ENCODE assay signal across 1 cellular context in genomic region chr20:43558412-43559146, GRCh38.
TF ChIP-seq lines count a peak whose summit lies in the region.

SGK2 (plus strand) TSS chr20:43559027; CDS start chr20:43566496, 7,469 bp downstream.

TF ChIP-seq in HepG2, 621 proteins besides CTCF, POLR2A, EP300 and RAD21 (continued from another document and continues in another):
- TF ChIP-seq, protein P1, sequence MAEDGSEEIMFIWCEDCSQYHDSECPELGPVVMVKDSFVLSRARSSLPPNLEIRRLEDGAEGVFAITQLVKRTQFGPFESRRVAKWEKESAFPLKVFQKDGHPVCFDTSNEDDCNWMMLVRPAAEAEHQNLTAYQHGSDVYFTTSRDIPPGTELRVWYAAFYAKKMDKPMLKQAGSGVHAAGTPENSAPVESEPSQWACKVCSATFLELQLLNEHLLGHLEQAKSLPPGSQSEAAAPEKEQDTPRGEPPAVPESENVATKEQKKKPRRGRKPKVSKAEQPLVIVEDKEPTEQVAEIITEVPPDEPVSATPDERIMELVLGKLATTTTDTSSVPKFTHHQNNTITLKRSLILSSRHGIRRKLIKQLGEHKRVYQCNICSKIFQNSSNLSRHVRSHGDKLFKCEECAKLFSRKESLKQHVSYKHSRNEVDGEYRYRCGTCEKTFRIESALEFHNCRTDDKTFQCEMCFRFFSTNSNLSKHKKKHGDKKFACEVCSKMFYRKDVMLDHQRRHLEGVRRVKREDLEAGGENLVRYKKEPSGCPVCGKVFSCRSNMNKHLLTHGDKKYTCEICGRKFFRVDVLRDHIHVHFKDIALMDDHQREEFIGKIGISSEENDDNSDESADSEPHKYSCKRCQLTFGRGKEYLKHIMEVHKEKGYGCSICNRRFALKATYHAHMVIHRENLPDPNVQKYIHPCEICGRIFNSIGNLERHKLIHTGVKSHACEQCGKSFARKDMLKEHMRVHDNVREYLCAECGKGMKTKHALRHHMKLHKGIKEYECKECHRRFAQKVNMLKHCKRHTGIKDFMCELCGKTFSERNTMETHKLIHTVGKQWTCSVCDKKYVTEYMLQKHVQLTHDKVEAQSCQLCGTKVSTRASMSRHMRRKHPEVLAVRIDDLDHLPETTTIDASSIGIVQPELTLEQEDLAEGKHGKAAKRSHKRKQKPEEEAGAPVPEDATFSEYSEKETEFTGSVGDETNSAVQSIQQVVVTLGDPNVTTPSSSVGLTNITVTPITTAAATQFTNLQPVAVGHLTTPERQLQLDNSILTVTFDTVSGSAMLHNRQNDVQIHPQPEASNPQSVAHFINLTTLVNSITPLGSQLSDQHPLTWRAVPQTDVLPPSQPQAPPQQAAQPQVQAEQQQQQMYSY (CRISPR knock-in tag; IDR thresholded peaks at IDR 0.05): peak; percentile 71; the same call in 1 of the 2 replicates
- TF ChIP-seq NCOA5 (CRISPR knock-in tag; IDR thresholded peaks at IDR 0.05): no peak
- TF ChIP-seq ZNF749 (CRISPR knock-in tag; IDR thresholded peaks at IDR 0.05; ENCODE audit: borderline replicate concordance): no peak
- TF ChIP-seq NR2F6 (IDR thresholded peaks at IDR 0.05): peak; percentile 26
- peak; percentile 68 for TF ChIP-seq NR2F6 (CRISPR knock-in tag; IDR thresholded peaks at IDR 0.05)
- TF ChIP-seq ARNT2 (CRISPR knock-in tag; IDR thresholded peaks at IDR 0.05; ENCODE audit: low read depth): peak; percentile 91
- TF ChIP-seq SATB2 (CRISPR knock-in tag; IDR thresholded peaks at IDR 0.05): peak; percentile 16; the same call in 1 of the 2 replicates
- 0 out of 2 replicates have a peak, but pooled peaks have one; percentile 0 for TF ChIP-seq ZSCAN9 (CRISPR knock-in tag; IDR thresholded peaks at IDR 0.05; ENCODE audit: borderline replicate concordance)
- TF ChIP-seq GATAD2A (CRISPR knock-in tag; IDR thresholded peaks at IDR 0.05): peak; percentile 89
- TF ChIP-seq, protein P2, sequence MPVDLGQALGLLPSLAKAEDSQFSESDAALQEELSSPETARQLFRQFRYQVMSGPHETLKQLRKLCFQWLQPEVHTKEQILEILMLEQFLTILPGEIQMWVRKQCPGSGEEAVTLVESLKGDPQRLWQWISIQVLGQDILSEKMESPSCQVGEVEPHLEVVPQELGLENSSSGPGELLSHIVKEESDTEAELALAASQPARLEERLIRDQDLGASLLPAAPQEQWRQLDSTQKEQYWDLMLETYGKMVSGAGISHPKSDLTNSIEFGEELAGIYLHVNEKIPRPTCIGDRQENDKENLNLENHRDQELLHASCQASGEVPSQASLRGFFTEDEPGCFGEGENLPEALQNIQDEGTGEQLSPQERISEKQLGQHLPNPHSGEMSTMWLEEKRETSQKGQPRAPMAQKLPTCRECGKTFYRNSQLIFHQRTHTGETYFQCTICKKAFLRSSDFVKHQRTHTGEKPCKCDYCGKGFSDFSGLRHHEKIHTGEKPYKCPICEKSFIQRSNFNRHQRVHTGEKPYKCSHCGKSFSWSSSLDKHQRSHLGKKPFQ (CRISPR knock-in tag; IDR thresholded peaks at IDR 0.05; ENCODE audit: insufficient replicate concordance): peak; percentile 83
- TF ChIP-seq ZZZ3 (CRISPR knock-in tag; IDR thresholded peaks at IDR 0.05; ENCODE audit: borderline replicate concordance): 0 out of 2 replicates have a peak, but pooled peaks have one; percentile 90
- peak; percentile 69; the same call in 1 of the 2 replicates for TF ChIP-seq HOXA5 (CRISPR knock-in tag; IDR thresholded peaks at IDR 0.05)
- TF ChIP-seq ZNF75D (CRISPR knock-in tag; IDR thresholded peaks at IDR 0.05; ENCODE audit: borderline replicate concordance): no peak
- peak; percentile 81 for TF ChIP-seq ZNF883 (CRISPR knock-in tag; IDR thresholded peaks at IDR 0.05; ENCODE audit: not compliant biosample characterization)
- TF ChIP-seq BORCS8-MEF2B (CRISPR knock-in tag; IDR thresholded peaks at IDR 0.05): peak; percentile 20; the same call in 1 of the 2 replicates
- TF ChIP-seq ZNF414 (CRISPR knock-in tag; IDR thresholded peaks at IDR 0.05): peak; percentile 90
- TF ChIP-seq ZNF230 (CRISPR knock-in tag; IDR thresholded peaks at IDR 0.05): peak; percentile 67; the same call in 1 of the 2 replicates
- TF ChIP-seq HNF4A (CRISPR knock-in tag; IDR thresholded peaks at IDR 0.05): peak; percentile 54; the same call in 1 of the 2 replicates
- TF ChIP-seq SNAPC2 (CRISPR knock-in tag; IDR thresholded peaks at IDR 0.05): 0 out of 2 replicates have a peak, but pooled peaks have one; percentile 16
- TF ChIP-seq PHF8 (CRISPR knock-in tag; IDR thresholded peaks at IDR 0.05): peak; percentile 83
- TF ChIP-seq ZMAT3 (CRISPR knock-in tag; conservative IDR thresholded peaks at IDR 0.05): peak; percentile 93
- TF ChIP-seq PBX2 (CRISPR knock-in tag; IDR thresholded peaks at IDR 0.05): no peak; the same call in 1 of the 2 replicates
- TF ChIP-seq ZNF761 (CRISPR knock-in tag; conservative IDR thresholded peaks at IDR 0.05): no peak
- TF ChIP-seq, protein P3, sequence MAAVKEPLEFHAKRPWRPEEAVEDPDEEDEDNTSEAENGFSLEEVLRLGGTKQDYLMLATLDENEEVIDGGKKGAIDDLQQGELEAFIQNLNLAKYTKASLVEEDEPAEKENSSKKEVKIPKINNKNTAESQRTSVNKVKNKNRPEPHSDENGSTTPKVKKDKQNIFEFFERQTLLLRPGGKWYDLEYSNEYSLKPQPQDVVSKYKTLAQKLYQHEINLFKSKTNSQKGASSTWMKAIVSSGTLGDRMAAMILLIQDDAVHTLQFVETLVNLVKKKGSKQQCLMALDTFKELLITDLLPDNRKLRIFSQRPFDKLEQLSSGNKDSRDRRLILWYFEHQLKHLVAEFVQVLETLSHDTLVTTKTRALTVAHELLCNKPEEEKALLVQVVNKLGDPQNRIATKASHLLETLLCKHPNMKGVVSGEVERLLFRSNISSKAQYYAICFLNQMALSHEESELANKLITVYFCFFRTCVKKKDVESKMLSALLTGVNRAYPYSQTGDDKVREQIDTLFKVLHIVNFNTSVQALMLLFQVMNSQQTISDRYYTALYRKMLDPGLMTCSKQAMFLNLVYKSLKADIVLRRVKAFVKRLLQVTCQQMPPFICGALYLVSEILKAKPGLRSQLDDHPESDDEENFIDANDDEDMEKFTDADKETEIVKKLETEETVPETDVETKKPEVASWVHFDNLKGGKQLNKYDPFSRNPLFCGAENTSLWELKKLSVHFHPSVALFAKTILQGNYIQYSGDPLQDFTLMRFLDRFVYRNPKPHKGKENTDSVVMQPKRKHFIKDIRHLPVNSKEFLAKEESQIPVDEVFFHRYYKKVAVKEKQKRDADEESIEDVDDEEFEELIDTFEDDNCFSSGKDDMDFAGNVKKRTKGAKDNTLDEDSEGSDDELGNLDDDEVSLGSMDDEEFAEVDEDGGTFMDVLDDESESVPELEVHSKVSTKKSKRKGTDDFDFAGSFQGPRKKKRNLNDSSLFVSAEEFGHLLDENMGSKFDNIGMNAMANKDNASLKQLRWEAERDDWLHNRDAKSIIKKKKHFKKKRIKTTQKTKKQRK (IDR thresholded peaks at IDR 0.05; ENCODE audit: low read length): no peak
- 0 out of 2 replicates have a peak, but pooled peaks have one; percentile 16 for TF ChIP-seq MAZ (IDR thresholded peaks at IDR 0.05; ENCODE audit: borderline replicate concordance, low read depth, low read length)
- no peak for TF ChIP-seq MAZ (CRISPR knock-in tag; IDR thresholded peaks at IDR 0.05; ENCODE audit: low read depth)
- TF ChIP-seq CREM (IDR thresholded peaks at IDR 0.05): peak; percentile 69; the same call in 1 of the 2 replicates
- TF ChIP-seq CREM (CRISPR knock-in tag; IDR thresholded peaks at IDR 0.05): no peak
- TF ChIP-seq ZC3H4 (CRISPR knock-in tag; IDR thresholded peaks at IDR 0.05; ENCODE audit: borderline replicate concordance): peak; percentile 63
- TF ChIP-seq HDAC1 (CRISPR knock-in tag; IDR thresholded peaks at IDR 0.05): peak; percentile 75
- peak in 1 of 2 experiments; percentile 71; a peak in 2 of 4 replicates for TF ChIP-seq REST (IDR thresholded peaks at IDR 0.05; ENCODE audit: borderline replicate concordance in 1 of 2, low read depth in 1 of 2, low read length in 2 of 2)
- TF ChIP-seq ZNF264 (CRISPR knock-in tag; IDR thresholded peaks at IDR 0.05): peak; percentile 80; the same call in 1 of the 2 replicates
- peak; percentile 83 for TF ChIP-seq SMAD3 (CRISPR knock-in tag; IDR thresholded peaks at IDR 0.05)
- TF ChIP-seq ATF5 (CRISPR knock-in tag; IDR thresholded peaks at IDR 0.05; ENCODE audit: low read depth): no peak
- peak; percentile 24 for TF ChIP-seq PRPF4 (IDR thresholded peaks at IDR 0.05; ENCODE audit: low read depth, low read length, poor library complexity, severe bottlenecking)
- TF ChIP-seq ZNF431 (CRISPR knock-in tag; IDR thresholded peaks at IDR 0.05; ENCODE audit: borderline replicate concordance, low read depth): peak; percentile 95
- TF ChIP-seq, protein P4, sequence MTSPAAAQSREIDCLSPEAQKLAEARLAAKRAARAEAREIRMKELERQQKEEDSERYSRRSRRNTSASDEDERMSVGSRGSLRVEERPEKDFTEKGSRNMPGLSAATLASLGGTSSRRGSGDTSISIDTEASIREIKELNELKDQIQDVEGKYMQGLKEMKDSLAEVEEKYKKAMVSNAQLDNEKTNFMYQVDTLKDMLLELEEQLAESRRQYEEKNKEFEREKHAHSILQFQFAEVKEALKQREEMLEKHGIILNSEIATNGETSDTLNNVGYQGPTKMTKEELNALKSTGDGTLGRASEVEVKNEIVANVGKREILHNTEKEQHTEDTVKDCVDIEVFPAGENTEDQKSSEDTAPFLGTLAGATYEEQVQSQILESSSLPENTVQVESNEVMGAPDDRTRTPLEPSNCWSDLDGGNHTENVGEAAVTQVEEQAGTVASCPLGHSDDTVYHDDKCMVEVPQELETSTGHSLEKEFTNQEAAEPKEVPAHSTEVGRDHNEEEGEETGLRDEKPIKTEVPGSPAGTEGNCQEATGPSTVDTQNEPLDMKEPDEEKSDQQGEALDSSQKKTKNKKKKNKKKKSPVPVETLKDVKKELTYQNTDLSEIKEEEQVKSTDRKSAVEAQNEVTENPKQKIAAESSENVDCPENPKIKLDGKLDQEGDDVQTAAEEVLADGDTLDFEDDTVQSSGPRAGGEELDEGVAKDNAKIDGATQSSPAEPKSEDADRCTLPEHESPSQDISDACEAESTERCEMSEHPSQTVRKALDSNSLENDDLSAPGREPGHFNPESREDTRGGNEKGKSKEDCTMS (CRISPR knock-in tag; conservative IDR thresholded peaks at IDR 0.05): 0 out of 2 replicates have a peak, but pooled peaks have one; percentile 6
- peak; percentile 67 for TF ChIP-seq ZSCAN25 (CRISPR knock-in tag; IDR thresholded peaks at IDR 0.05)
- TF ChIP-seq SMAD9 (CRISPR knock-in tag; IDR thresholded peaks at IDR 0.05): 0 out of 2 replicates have a peak, but pooled peaks have one; percentile 51
- TF ChIP-seq SP4 (CRISPR knock-in tag; IDR thresholded peaks at IDR 0.05): peak; percentile 83
- peak; percentile 84 for TF ChIP-seq MXD4 (CRISPR knock-in tag; IDR thresholded peaks at IDR 0.05)
- peak; percentile 86 for TF ChIP-seq UBTF (CRISPR knock-in tag; IDR thresholded peaks at IDR 0.05)
